Comparison of ENCODE assay signal across 25 cellular contexts in the genomic region with DNA sequence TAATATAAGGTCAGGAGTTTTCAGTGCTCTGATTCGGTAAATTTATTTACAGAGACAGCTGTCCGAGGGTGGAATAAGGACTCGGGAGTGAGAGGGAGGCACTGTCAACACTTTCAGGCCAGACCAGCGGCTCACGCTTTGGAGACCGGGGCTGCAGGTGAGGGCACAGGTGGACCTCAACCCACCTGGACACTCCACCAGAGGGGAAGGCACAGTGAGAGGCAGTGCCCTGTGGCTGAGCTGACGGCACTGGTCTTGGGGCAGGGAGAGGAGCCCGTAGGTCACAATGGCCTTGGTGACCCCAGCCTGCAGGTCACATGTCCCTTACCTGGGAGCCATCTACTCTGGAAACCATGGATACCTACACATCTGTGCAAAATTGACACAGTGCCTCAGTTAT.
"Had no signal": no experiment of that assay in that cellular context is flagged by ENCODE, and none has a peak within 500 bp of the region (broad histone marks: within the 10 kb centered on the region; RNA-seq: fewer than 3 reads in every experiment).

No MANE protein-coding gene starts in this region.

- H3K4me3 ChIP-seq: left ventricle myocardium inferior, lung, mucosa of descending colon, ovary, right atrium auricular region, right lobe of liver, smooth muscle cell, tibial nerve, uterus had no signal

- DNase-seq: hypothalamus; islet precursor cell; left ventricle myocardium inferior; midbrain; mucosa of descending colon; naive thymus-derived CD4-positive, alpha-beta T cell; nucleus accumbens; ovary; right lobe of liver; stimulated activated CD4-positive, alpha-beta T cell treated with anti-CD3 and anti-CD28 coated beads, Interleukin-1b, Interleukin-23, amount 100 ng/mL, for 48 hours; stimulated activated CD4-positive, alpha-beta T cell treated with anti-CD3 and anti-CD28 coated beads, Interleukin-2, amount 100 ng/mL, for 48 hours; stimulated activated CD4-positive, alpha-beta T cell treated with anti-CD3 and anti-CD28 coated beads, Interleukin-4, amount 100 ng/mL, for 4 hours; stimulated activated CD8-positive, alpha-beta memory T cell treated with anti-CD3 and anti-CD28 coated beads, Interleukin-4, amount 100 ng/mL, for 48 hours; stimulated activated naive CD4-positive, alpha-beta T cell treated with Interleukin-2 at 50 U/mL for 16 hours; stimulated activated naive CD8-positive, alpha-beta T cell treated with anti-CD3 and anti-CD28 coated beads, Interleukin-15, amount 100 ng/mL, for 72 hours; substantia nigra; uterus had no signal

- H3K27me3 Mint-ChIP-seq: progenitor cell of endocrine pancreas; stimulated activated memory B cell treated with anti-CD40 and anti-IgM and Interleukin-4, amounts not matched to agents 10 μg/mL and 1 μg/mL and 100 μg/mL, for 72 hours had no signal

- H3K4me3 Mint-ChIP-seq: naive thymus-derived CD4-positive, alpha-beta T cell; natural killer cell treated with Interleukin-12 subunit alpha and Interleukin-12 subunit beta and Interleukin-15 and Interleukin-18, amount 100 ng/mL, for 72 hours; stimulated activated memory B cell treated with anti-CD40 and anti-IgM and Interleukin-4, amounts not matched to agents 10 μg/mL and 1 μg/mL and 100 μg/mL, for 72 hours; stimulated activated naive CD8-positive, alpha-beta T cell treated with anti-CD3 and anti-CD28 coated beads, Interleukin-15, amount 100 ng/mL, for 72 hours; type B pancreatic cell had no signal

- H3K36me3 Mint-ChIP-seq: naive thymus-derived CD4-positive, alpha-beta T cell; natural killer cell treated with Interleukin-12 subunit alpha and Interleukin-12 subunit beta and Interleukin-15 and Interleukin-18, amount 100 ng/mL, for 72 hours; stimulated activated memory B cell treated with anti-CD40 and anti-IgM and Interleukin-4, amounts not matched to agents 10 μg/mL and 1 μg/mL and 100 μg/mL, for 72 hours; type B pancreatic cell had no signal

- H3K27ac Mint-ChIP-seq: naive thymus-derived CD4-positive, alpha-beta T cell; natural killer cell treated with Interleukin-12 subunit alpha and Interleukin-12 subunit beta and Interleukin-15 and Interleukin-18, amount 100 ng/mL, for 72 hours; type B pancreatic cell had no signal

- H3K4me1 ChIP-seq: right atrium auricular region, uterus had no signal

- H3K36me3 ChIP-seq: left ventricle myocardium inferior, ovary, right atrium auricular region, right lobe of liver, tibial nerve, uterus had no signal

- H3K27ac ChIP-seq: left ventricle myocardium inferior, ovary, right atrium auricular region, right lobe of liver, tibial nerve, uterus had no signal

- H3K27me3 ChIP-seq: ovary, right atrium auricular region had no signal

- H3K9me3 ChIP-seq: left ventricle myocardium inferior, mucosa of descending colon, ovary, right atrium auricular region, right lobe of liver, tibial nerve, uterus had no signal

- H3K9me3 Mint-ChIP-seq: naive thymus-derived CD4-positive, alpha-beta T cell; natural killer cell treated with Interleukin-12 subunit alpha and Interleukin-12 subunit beta and Interleukin-15 and Interleukin-18, amount 100 ng/mL, for 72 hours; stimulated activated memory B cell treated with anti-CD40 and anti-IgM and Interleukin-4, amounts not matched to agents 10 μg/mL and 1 μg/mL and 100 μg/mL, for 72 hours; stimulated activated naive CD8-positive, alpha-beta T cell treated with anti-CD3 and anti-CD28 coated beads, Interleukin-15, amount 100 ng/mL, for 72 hours; type B pancreatic cell had no signal

- H3K4me2 ChIP-seq: smooth muscle cell had no signal

- ATAC-seq: mucosa of descending colon; naive thymus-derived CD4-positive, alpha-beta T cell; natural killer cell treated with Interleukin-12 subunit alpha and Interleukin-12 subunit beta and Interleukin-15 and Interleukin-18, amount 100 ng/mL, for 72 hours; right lobe of liver; stimulated activated memory B cell treated with anti-CD40 and anti-IgM and Interleukin-4, amounts not matched to agents 10 μg/mL and 1 μg/mL and 100 μg/mL, for 72 hours; stimulated activated naive CD8-positive, alpha-beta T cell treated with anti-CD3 and anti-CD28 coated beads, Interleukin-15, amount 100 ng/mL, for 72 hours had no signal
